ENCODE assay signal across 8 cellular contexts in genomic region chr22:36239150-36239400, GRCh38. TPM values are rescaled to one million over a fixed set of nuclear protein-coding genes. Genes with fewer than 3 reads are reported as not detected.
DNase-seq lines count a peak whose midpoint lies in the region; ATAC-seq and TF ChIP-seq lines count a peak whose summit lies in the region.

No MANE protein-coding gene starts in this region.

- peak overlapping the region; percentile 92 to 99 (median 98) for H3K4me3 Mint-ChIP-seq in IgD-negative memory B cell

- peak overlapping the region; percentile 39 for H3K27ac ChIP-seq in mammary epithelial cell (ENCODE audit: insufficient read depth, low read depth, low read length)
- peak overlapping the region; percentile 95 to 96 for H3K27ac ChIP-seq in lung (ENCODE audit: low read depth in 1 of 2, low read length in 1 of 2)
- H3K27ac ChIP-seq in upper lobe of right lung, result peak overlapping the region; percentile 90

- CTCF ChIA-PET in GM10248 (lab: Yijun Ruan, JAX) (interaction anchor here (0.7 to 4.1 kb wide), 26 partner anchors 9 to 102 kb away, joined by 3 to 46 read pairs (median 5); partner anchors contain the start of gene APOL1), mammary epithelial cell (lab: Charles Lee; ENCODE audit: low non-redundant PET) (interaction anchor here (0.6 to 1.0 kb wide), 4 partner anchors 14 to 892 kb away, joined by 3 to 5 read pairs (median 3); partner anchors contain the start of gene APOL1)

- no peaks in the 10 kb centered on the region for H4K20me1 ChIP-seq in mammary epithelial cell (ENCODE audit: insufficient read depth, low read length)

- peaks cover 0 to 2% (median 0%) of the 10 kb centered on the region in 3 donors for H3K9me3 Mint-ChIP-seq in IgD-negative memory B cell

- 0% methylated on average over 4 of the region's 4 CpGs for WGBS in mammary epithelial cell (ENCODE audit: low coverage, missing lambda C conversion rate)
- WGBS in lung, 2 donors, result 0% methylated on average over 4 of the region's 4 CpGs

- peak overlapping the region; percentile 88 for H3K4me2 ChIP-seq in mammary epithelial cell (ENCODE audit: insufficient read depth, low read depth, low read length)

- intact Hi-C loops in mammary epithelial cell (cut with micrococcal nuclease), result loop anchor here (1.0 to 5.0 kb wide), 3 partner anchors 38 to 243 kb away; partner anchors contain the start of gene TXN2
- intact Hi-C loops in upper lobe of right lung (cut with DNase I), result no loop called here

- H3K4me3 ChIP-seq in mammary epithelial cell (replicated peaks in 1 of 3; ENCODE audit: insufficient read depth in 1 of 3, low read depth in 2 of 3, low read length in 3 of 3) (peak overlapping the region; percentile 58 to 73 (median 71)), lung (peak overlapping the region; percentile 82), upper lobe of right lung (peak overlapping the region; percentile 69)

- H3K36me3 ChIP-seq in mammary epithelial cell (ENCODE audit: insufficient read depth, low read length) (no peaks in the 10 kb centered on the region), lung (ENCODE audit: control insufficient read depth in 2 of 2, insufficient read depth in 2 of 2, low read length in 2 of 2) (peaks cover 0 to 6% of the 10 kb centered on the region in 2 donors), upper lobe of right lung (no peaks in the 10 kb centered on the region)

- no peaks in the 10 kb centered on the region for H3K9me3 ChIP-seq in mammary epithelial cell (replicated peaks; ENCODE audit: insufficient read depth, low read length)
- H3K9me3 ChIP-seq in lung (ENCODE audit: control insufficient read depth in 2 of 2, insufficient read depth in 1 of 2, low read length in 1 of 2), result no peaks in the 10 kb centered on the region
- H3K9me3 ChIP-seq in upper lobe of right lung, result no peaks in the 10 kb centered on the region

- H3K27me3 Mint-ChIP-seq in IgD-negative memory B cell, result no peaks in the 10 kb centered on the region

- peaks cover 12% of the 10 kb centered on the region for H3K36me3 Mint-ChIP-seq in IgD-negative memory B cell

- in situ Hi-C loops in mammary epithelial cell (cut with MboI; ENCODE audit: low sequenced_read_pairs in 2 of 2), result no loop called here

- peak; percentile 28 for DNase-seq in GM10248 (ENCODE audit: extremely low spot score)
- DNase-seq in mammary epithelial cell, result no peak
- no peak for DNase-seq in lung (ENCODE audit: low spot score)
- no peak for DNase-seq in upper lobe of right lung
- no peak for DNase-seq in activated gamma-delta T cell treated with Interleukin-2 at 50 U/mL for 16 hours
- no peak for DNase-seq in HPDE6-E6E7 (ENCODE audit: extremely low spot score)
- no peak for DNase-seq in central memory CD4-positive, alpha-beta T cell

- peak overlapping the region; percentile 51 for H3K9ac ChIP-seq in mammary epithelial cell (ENCODE audit: insufficient read depth, low read length)

- H3K4me1 Mint-ChIP-seq in IgD-negative memory B cell, result peaks cover 30 to 37% (median 35%) of the 10 kb centered on the region in 3 donors

- H3K4me1 ChIP-seq in mammary epithelial cell (ENCODE audit: insufficient read depth, low read length) (peaks cover 18% of the 10 kb centered on the region), lung (ENCODE audit: control insufficient read depth in 2 of 2, insufficient read depth in 2 of 2, low read length in 2 of 2) (peaks cover 17% of the 10 kb centered on the region in 2 donors), upper lobe of right lung (peaks cover 44% of the 10 kb centered on the region)

- dilution Hi-C loops in mammary epithelial cell (cut with HindIII; ENCODE audit: low sequenced_read_pairs), result no loop called here

- no peaks in the 10 kb centered on the region for H3K27me3 ChIP-seq in mammary epithelial cell (ENCODE audit: insufficient read depth, low read length)
- H3K27me3 ChIP-seq in lung (ENCODE audit: control insufficient read depth, insufficient read depth), result no peaks in the 10 kb centered on the region
- no peaks in the 10 kb centered on the region for H3K27me3 ChIP-seq in upper lobe of right lung

- ATAC-seq in lung (ENCODE audit: insufficient read depth, low FRiP score) (no peak), upper lobe of right lung (peak; percentile 9)

- peaks cover 25% of the 10 kb centered on the region for H3K79me2 ChIP-seq in mammary epithelial cell (ENCODE audit: insufficient read depth, low read length)

- TSS peak; percentile 46 for BruUV-seq in mammary epithelial cell (replicated peaks; lab: Mats Ljungman, UMichigan)

- POLR2A ChIA-PET in GM10248 (lab: Yijun Ruan, JAX), result interaction anchor here (0.7 to 1.4 kb wide), 3 partner anchors 11 to 19 kb away, joined by 3 to 6 read pairs (median 3); no protein-coding TSS in a partner anchor

- peak overlapping the region; percentile 78 to 99 (median 97) for H3K27ac Mint-ChIP-seq in IgD-negative memory B cell

- peak overlapping the region; percentile 88 for H2AFZ ChIP-seq in mammary epithelial cell (ENCODE audit: low read depth, low read length)

- TF ChIP-seq CTCF in GM10248 (IDR thresholded peaks at IDR 0.05; ENCODE audit: control extremely low read depth, extremely low read depth, low read depth, missing control alignments) (no peak), mammary epithelial cell (conservative IDR thresholded peaks at IDR 0.05 in 1 of 2, IDR thresholded peaks at IDR 0.05 in 1 of 2; ENCODE audit: extremely low read depth in 1 of 2, insufficient read depth in 1 of 2, low read depth in 1 of 2, low read length in 2 of 2) (no peak), lung (IDR thresholded peaks at IDR 0.05; ENCODE audit: control extremely low read depth, extremely low read depth) (no peak), upper lobe of right lung (IDR thresholded peaks at IDR 0.05) (no peak)

RNA-seq across cellular contexts. Expression of gene APOL2, which starts 0.3 kb away (rescaled TPM):
- polyA plus RNA-seq in IgD-negative memory B cell (14.3 TPM), mammary epithelial cell (9.5 TPM), lung (10 to 100 TPM; 29.5 to 34.4 TPM)
- total RNA-seq in mammary epithelial cell (10 to 100 TPM; 16.8 to 24.3 TPM), lung (10 to 100 TPM; 36.3 to 46.3 TPM), upper lobe of right lung (51.6 TPM)
- 36.0 TPM for polyA minus RNA-seq in mammary epithelial cell

RNA-seq across cellular contexts. Expression of gene APOL1, which starts 13.9 kb away (rescaled TPM):
- polyA plus RNA-seq in IgD-negative memory B cell (10.7 TPM), mammary epithelial cell (0.34 TPM), lung (10 to 100 TPM; 39.6 to 60.8 TPM)
- total RNA-seq in mammary epithelial cell (1 to 10 TPM in 1 of 2 donors, under 1 TPM in 1; 0.26 to 1.2 TPM), lung (10 to 100 TPM; 32.3 to 75.0 TPM), upper lobe of right lung (92.8 TPM)
- not detected for polyA minus RNA-seq in mammary epithelial cell

RNA-seq across cellular contexts. Expression of gene APOL4, which starts 37.5 kb away (rescaled TPM):
- polyA plus RNA-seq in IgD-negative memory B cell (not detected), mammary epithelial cell (not detected), lung (1 to 10 TPM; 5.9 to 8.4 TPM)
- total RNA-seq in mammary epithelial cell (under 1 TPM in 1 of 2 donors, not detected in 1; 0.26 TPM), lung (10 to 100 TPM in 1 of 2 donors, 1 to 10 TPM in 1; 9.8 to 15.9 TPM), upper lobe of right lung (14.3 TPM)
- polyA minus RNA-seq in mammary epithelial cell, result not detected

Comparison
In these comparisons a context has a peak if more than half of its experiments do, and no peak if none do; other contexts are left out.
1. H3K27ac ChIP-seq: peak in every context shown above with its lines; median percentile 96 in lung; 90 in upper lobe of right lung; 39 in mammary epithelial cell.
2. RNA of gene APOL1, which starts 13.9 kb away (total RNA-seq): 92.8 TPM in upper lobe of right lung (single experiment) and 32.3 to 75.0 TPM in lung; 0.26 to 1.2 TPM in mammary epithelial cell; every median in the first group is over 10 times any median in the second.
3. RNA of gene APOL4, which starts 37.5 kb away (total RNA-seq): 9.8 to 15.9 TPM in lung and 14.3 TPM in upper lobe of right lung (single experiment); 0.26 TPM in mammary epithelial cell; every median in the first group is over 4 times any median in the second.
4. Peak in every context shown above with its lines, with median percentiles within 50 percentile points of each other: H3K4me3 ChIP-seq.